Comparison of ENCODE assay signal across 8 cellular contexts in genomic region chr7:30548762-30549344, GRCh38.
DNase-seq lines count a peak whose midpoint lies in the region; ATAC-seq and TF ChIP-seq lines count a peak whose summit lies in the region.

No MANE protein-coding gene starts in this region.

- DNase-seq in COLO829 (ENCODE audit: low spot score) (peak; percentile 96), NCI-H1048 (lab: John Stamatoyannopoulos, UW) (peak; percentile 66), SKM-1 treated with dmso at 0.1 percent for 144 hours (lab: John Stamatoyannopoulos, UW; ENCODE audit: unreplicated experiment) (peak; percentile 35), cardiac fibroblast (ENCODE audit: low read depth in 2 of 2) (peak; percentile 79 to 82), inferior parietal cortex (ENCODE audit: extremely low spot score) (peak; percentile 91), OCI-M2 (lab: John Stamatoyannopoulos, UW; ENCODE audit: unreplicated experiment) (no peak)
- DNase-seq in stimulated activated CD4-positive, alpha-beta T cell treated with anti-CD3 and anti-CD28 coated beads, Interleukin-1b, Interleukin-23, amount 100 ng/mL, for 4 hours (ENCODE audit: low read depth in 2 of 2): peak; percentile 11 to 15

- peak; percentile 61 for ATAC-seq in GM21447 (IDR thresholded peaks at IDR 0.05; ENCODE audit: unreplicated experiment)

- peak; percentile 72 for TF ChIP-seq CTCF in cardiac fibroblast (IDR thresholded peaks at IDR 0.05; ENCODE audit: low read depth, low read length)

- H3K4me3 ChIP-seq in cardiac fibroblast (replicated peaks in 1 of 2; ENCODE audit: low read depth in 2 of 2, low read length in 2 of 2): no peak overlapping the region
